Comparison of ENCODE assay signal across 15 cellular contexts in genomic region chr21:45618846-45619485, GRCh38. TPM values are rescaled to one million over a fixed set of nuclear protein-coding genes. Genes with fewer than 3 reads are reported as not detected.
DNase-seq lines count a peak whose midpoint lies in the region; ATAC-seq and TF ChIP-seq lines count a peak whose summit lies in the region.
"Had no signal": no experiment of that assay in that cellular context is flagged by ENCODE, and none has a peak within 500 bp of the region (broad histone marks: within the 10 kb centered on the region; RNA-seq: fewer than 3 reads in every experiment).

No MANE protein-coding gene starts in this region.

- no peak overlapping the region for H3K4me3 Mint-ChIP-seq in GM23338
- H3K4me3 Mint-ChIP-seq: B cell had no signal

- TF ChIP-seq CTCF in GM23338 (conservative IDR thresholded peaks at IDR 0.05; ENCODE audit: low read depth in 2 of 2): no peak
- no peak for TF ChIP-seq CTCF in RWPE2 (IDR thresholded peaks at IDR 0.05; ENCODE audit: poor library complexity, severe bottlenecking)
- TF ChIP-seq CTCF in foreskin fibroblast (IDR thresholded peaks at IDR 0.05; ENCODE audit: low read depth, low read length): no peak

- no peaks in the 10 kb centered on the region for H3K27me3 ChIP-seq in GM23338 (ENCODE audit: insufficient read depth)
- peaks cover 72% of the 10 kb centered on the region for H3K27me3 ChIP-seq in RWPE2 (ENCODE audit: insufficient read depth, poor library complexity, severe bottlenecking)
- H3K27me3 ChIP-seq: ascending aorta had no signal

- DNase-seq in A172 (ENCODE audit: low spot score): peak; percentile 26
- DNase-seq in GM23338 (ENCODE audit: low spot score): no peak
- DNase-seq in RWPE2 (ENCODE audit: low spot score): peak; percentile 21
- DNase-seq in foreskin fibroblast: peak; percentile 30 to 52
- no peak for DNase-seq in NCI-H1105 treated with DMSO at 0.1 percent for 48 hours (lab: John Stamatoyannopoulos, UW)
- no peak for DNase-seq in NCI-H510A (lab: John Stamatoyannopoulos, UW)
- DNase-seq in DMS53 treated with DMSO at 0.1 percent for 48 hours (lab: John Stamatoyannopoulos, UW; ENCODE audit: unreplicated experiment): no peak
- DNase-seq in DMS 273 treated with DMSO at 0.1 percent for 48 hours (lab: John Stamatoyannopoulos, UW): no peak
- DNase-seq: H7; NCI-H1417 treated with DMSO at 0.1 percent for 48 hours; stimulated activated CD4-positive, alpha-beta T cell treated with anti-CD3 and anti-CD28 coated beads, Interleukin-4, amount 100 ng/mL, for 4 hours; stimulated activated naive CD4-positive, alpha-beta T cell treated with Interleukin-2 at 50 U/mL for 16 hours had no signal

- no peak overlapping the region for H2AFZ ChIP-seq in GM23338

- H3K27me3 Mint-ChIP-seq in GM23338 (ENCODE audit: insufficient read depth, low read depth, poor library complexity): peaks cover 6% of the 10 kb centered on the region

- H3K4me3 ChIP-seq in GM23338: no peak overlapping the region
- no peak overlapping the region for H3K4me3 ChIP-seq in RWPE2 (ENCODE audit: severe bottlenecking)
- H3K4me3 ChIP-seq in foreskin fibroblast (ENCODE audit: low read depth in 1 of 2, low read length in 2 of 2): no peak overlapping the region
- H3K4me3 ChIP-seq: ascending aorta had no signal

- H3K36me3 ChIP-seq in GM23338 (ENCODE audit: insufficient read depth) (no peaks in the 10 kb centered on the region), RWPE2 (ENCODE audit: low read depth) (no peaks in the 10 kb centered on the region)
- H3K36me3 ChIP-seq: ascending aorta had no signal

- ATAC-seq in GM23338 (no peak), RWPE2 (ENCODE audit: low read depth) (no peak)

- H3K9me2 ChIP-seq in GM23338 (ENCODE audit: insufficient read depth): no peaks in the 10 kb centered on the region

- H3K4me1 ChIP-seq in GM23338 (ENCODE audit: insufficient read depth) (no peaks in the 10 kb centered on the region), RWPE2 (ENCODE audit: insufficient read depth, poor library complexity, severe bottlenecking) (no peaks in the 10 kb centered on the region)
- H3K4me1 ChIP-seq: ascending aorta had no signal

- no peaks in the 10 kb centered on the region for H3F3A ChIP-seq in GM23338 (replicated peaks; ENCODE audit: low read depth)

- no peak overlapping the region for H3K4me2 ChIP-seq in GM23338

- H3K27ac Mint-ChIP-seq in GM23338: no peak overlapping the region
- H3K27ac Mint-ChIP-seq: B cell had no signal

- H4K20me1 ChIP-seq in GM23338 (replicated peaks; ENCODE audit: insufficient read depth): no peaks in the 10 kb centered on the region

- peaks cover 6% of the 10 kb centered on the region for H3K9me3 Mint-ChIP-seq in GM23338

- no peak overlapping the region for H3K27ac ChIP-seq in GM23338 (ENCODE audit: low read depth)
- H3K27ac ChIP-seq in RWPE2 (ENCODE audit: poor library complexity, severe bottlenecking): no peak overlapping the region
- H3K27ac ChIP-seq: ascending aorta, VCaP had no signal

- H3K9me3 ChIP-seq in RWPE2 (ENCODE audit: severe bottlenecking): no peaks in the 10 kb centered on the region
- H3K9me3 ChIP-seq: ascending aorta had no signal

- H3K4me1 Mint-ChIP-seq in GM23338: peaks cover 13% of the 10 kb centered on the region; the same call in 2 of the 3 replicates

- H3K36me3 Mint-ChIP-seq in GM23338 (ENCODE audit: low read depth): no peaks in the 10 kb centered on the region

- H3K79me2 ChIP-seq in GM23338 (replicated peaks; ENCODE audit: insufficient read depth): no peaks in the 10 kb centered on the region

TF ChIP-seq in GM23338, 12 proteins besides CTCF, POLR2A, EP300 and RAD21:
- no peak for TF ChIP-seq ZNF462 (CRISPR knock-in tag; IDR thresholded peaks at IDR 0.05)
- no peak for TF ChIP-seq STAT1 (IDR thresholded peaks at IDR 0.05; ENCODE audit: unreplicated experiment)
- TF ChIP-seq ZNF331 (CRISPR knock-in tag; IDR thresholded peaks at IDR 0.05; ENCODE audit: low read depth): peak; percentile 92

RNA-seq across cellular contexts. Expression of gene PCBP3, which starts 24.6 kb away (rescaled TPM):
- total RNA-seq in A172 (2014; rRNA removed; shearing (Covaris generic)): 0.31 TPM in 1 of 2 replicates, not detected in the other
- total RNA-seq in GM23338 (2014; rRNA removed; shearing (Covaris generic)): 7.8 and 9.1 TPM in 2 replicates
- polyA plus RNA-seq in GM23338 (2016; fragmentation: Nextera tagmentation; extraction: Ambion mirVana): 6.5 and 7.1 TPM in 2 replicates
- total RNA-seq: ascending aorta had no signal

Comparison
In these comparisons a context has a peak if more than half of its experiments do, and no peak if none do; other contexts are left out.
1. DNase-seq: peak in A172 (single experiment), RWPE2 (single experiment) and foreskin fibroblast (2 of 2); none in GM23338 (single experiment), NCI-H1105 treated with DMSO at 0.1 percent for 48 hours (single experiment), NCI-H510A (single experiment), DMS53 treated with DMSO at 0.1 percent for 48 hours (single experiment) and DMS 273 treated with DMSO at 0.1 percent for 48 hours (single experiment).